14 cellular contexts compared by ENCODE assay signal in genomic region chr12:122839907-122840554, GRCh38. TPM values are rescaled to one million over a fixed set of nuclear protein-coding genes. Genes with fewer than 3 reads are reported as not detected.
DNase-seq lines count a peak whose midpoint lies in the region; ATAC-seq, FAIRE-seq and TF ChIP-seq lines count a peak whose summit lies in the region.
"Had no signal": no experiment of that assay in that cellular context is flagged by ENCODE, and none has a peak within 500 bp of the region (broad histone marks: within the 10 kb centered on the region; RNA-seq: fewer than 3 reads in every experiment).

No MANE protein-coding gene starts in this region.

- peak overlapping the region; percentile 14 for H3K4me3 Mint-ChIP-seq in neural crest cell

- FAIRE-seq in H1 (lab: Jason Lieb, UNC) = no peak

- H3K56ac ChIP-seq in IMR-90 (ENCODE audit: extremely low read depth, insufficient read depth, low read length) (no peak overlapping the region), H1 (replicated peaks; ENCODE audit: insufficient read length, low read depth, low read length) (no peak overlapping the region)

- peaks cover 26% of the 10 kb centered on the region for H3K27me3 Mint-ChIP-seq in neural crest cell (ENCODE audit: low read depth)

- H4K91ac ChIP-seq in IMR-90 (ENCODE audit: insufficient read depth, low read depth, low read length) (peak overlapping the region; percentile 85; the same call in 1 of the 2 replicates), H1 (replicated peaks; ENCODE audit: insufficient read length, low read length) (no peak overlapping the region)

- H3K79me2 ChIP-seq in H1 (ENCODE audit: control insufficient read depth in 1 of 2, insufficient read depth in 2 of 2, low read length in 2 of 2) = no peaks in the 10 kb centered on the region; a peak in 1 of 4 replicates

- peaks cover 25% of the 10 kb centered on the region for H3K9me1 ChIP-seq in IMR-90 (ENCODE audit: insufficient read depth, low read length)

- POLR2A ChIA-PET in IMR-90 (lab: Charles Lee; ENCODE audit: unreplicated experiment) = no interaction called here
- POLR2A ChIA-PET in H1 (lab: Charles Lee; ENCODE audit: partially characterized antibody) = no interaction called here

- WGBS in IMR-90 (ENCODE audit: extremely low coverage in 2 of 2, insufficient read length in 1 of 2), 2 experiments = 96% methylated on average over 4 of the region's 18 CpGs; no CpG with 5 or more reads in 1 of the 2 experiments
- WGBS in H1 (ENCODE audit: extremely low coverage in 1 of 2, insufficient coverage in 1 of 2, insufficient read length in 1 of 2, insufficient replicate concordance in 2 of 2, low coverage in 1 of 2, low lambda C conversion rate in 2 of 2, missing lambda C conversion rate in 1 of 2), 2 experiments = 95% methylated on average over 18 of the region's 18 CpGs; no CpG with 5 or more reads in 1 of the 2 experiments

- H3K36me3 Mint-ChIP-seq in neural crest cell (ENCODE audit: low read depth) = no peaks in the 10 kb centered on the region

- TF ChIP-seq CTCF in IMR-90 (conservative IDR thresholded peaks at IDR 0.05; ENCODE audit: low read depth, low read length) (no peak), H1 (IDR thresholded peaks at IDR 0.05; ENCODE audit: control extremely low read depth in 1 of 3, insufficient read depth in 1 of 3, low read depth in 1 of 3, low read length in 3 of 3) (no peak), neural crest cell (conservative IDR thresholded peaks at IDR 0.05) (no peak)

- BruUV-seq in IMR-90 (replicated peaks; lab: Mats Ljungman, UMichigan) = no TSS peak

- in situ Hi-C loops in IMR-90 (cut with MboI; ENCODE audit: low sequenced_read_pairs) = no loop called here

- 0 out of 2 replicates have a peak overlapping the region, but pooled peaks have one; percentile 87 for H2BK120ac ChIP-seq in IMR-90 (ENCODE audit: low read depth, low read length)
- no peak overlapping the region for H2BK120ac ChIP-seq in H1 (replicated peaks; ENCODE audit: low read depth, low read length)

- H4K8ac ChIP-seq in IMR-90 (ENCODE audit: low read depth in 2 of 2, low read length in 2 of 2) (no peak overlapping the region), H1 (ENCODE audit: extremely low read depth, insufficient read depth, low read length) (no peak overlapping the region)

- H3K9me3 Mint-ChIP-seq in neural crest cell = no peaks in the 10 kb centered on the region

- H3K4me1 ChIP-seq in BLaER1 (peaks cover 82% of the 10 kb centered on the region), IMR-90 (ENCODE audit: control insufficient read depth, insufficient read depth, low read length) (peaks cover 22% of the 10 kb centered on the region), H1 (replicated peaks in 1 of 4; ENCODE audit: control insufficient read depth in 3 of 4, insufficient read depth in 4 of 4, low read length in 3 of 4) (peaks cover 2 to 16% (median 9%) of the 10 kb centered on the region in 4 experiments)

- H2AK9ac ChIP-seq in IMR-90 (replicated peaks; ENCODE audit: low read depth, low read length, poor library complexity) = peak overlapping the region; percentile 11

- H3K79me1 ChIP-seq in IMR-90 (ENCODE audit: low read depth in 1 of 2, low read length in 2 of 2) (peaks cover 14 to 52% of the 10 kb centered on the region in 2 experiments), H1 (ENCODE audit: low read depth, low read length) (peaks cover 14% of the 10 kb centered on the region; the same call in 1 of the 2 replicates)

- dilution Hi-C loops in IMR-90 (cut with HindIII; ENCODE audit: low sequenced_read_pairs, unreplicated experiment) = no loop called here

- peak overlapping the region; percentile 28; the same call in 1 of the 2 replicates for H3K14ac ChIP-seq in IMR-90 (replicated peaks; ENCODE audit: low read depth, low read length)
- no peak overlapping the region for H3K14ac ChIP-seq in H1 (ENCODE audit: insufficient read length)

- H2BK5ac ChIP-seq in IMR-90 (ENCODE audit: low read depth, low read length, poor library complexity, severe bottlenecking) = no peak overlapping the region
- no peak overlapping the region for H2BK5ac ChIP-seq in H1 (ENCODE audit: low read depth, low read length)

- ATAC-seq in IMR-90 (ENCODE audit: low read depth) (no peak), GM18511 (IDR thresholded peaks at IDR 0.05; ENCODE audit: unreplicated experiment) (no peak), GM18867 (IDR thresholded peaks at IDR 0.05; ENCODE audit: unreplicated experiment) (no peak)

- no peak for TF ChIP-seq EP300 in H1 (IDR thresholded peaks at IDR 0.05; ENCODE audit: borderline replicate concordance in 1 of 2, low read depth in 2 of 2, low read length in 2 of 2)

- peaks cover 5% of the 10 kb centered on the region; the same call in 1 of the 2 replicates for H3K23me2 ChIP-seq in H1 (ENCODE audit: low read depth, low read length)

- H3K4ac ChIP-seq in IMR-90 (ENCODE audit: low read depth, low read length) = peak overlapping the region; percentile 81
- no peak overlapping the region for H3K4ac ChIP-seq in H1 (replicated peaks; ENCODE audit: insufficient read length, low read depth, low read length)

- H2BK12ac ChIP-seq in H1 (ENCODE audit: low read depth, low read length) = no peak overlapping the region

- H3K27ac ChIP-seq in BLaER1 (peak overlapping the region; percentile 71; the same call in 1 of the 2 replicates), IMR-90 (ENCODE audit: insufficient read depth, low read length) (no peak overlapping the region), H1 (ENCODE audit: low read depth, low read length) (no peak overlapping the region)

- no peak overlapping the region for H3K27ac Mint-ChIP-seq in neural crest cell (ENCODE audit: unreplicated experiment)

- H2BK20ac ChIP-seq in IMR-90 (ENCODE audit: low read depth, low read length) (peak overlapping the region; percentile 57), H1 (ENCODE audit: low read length) (no peak overlapping the region)

- peaks cover 39% of the 10 kb centered on the region for H3K4me1 Mint-ChIP-seq in neural crest cell

- intact Hi-C loops in IMR-90 (cut with micrococcal nuclease) = no loop called here

- TF ChIP-seq RAD21 in IMR-90 (IDR thresholded peaks at IDR 0.05; ENCODE audit: low read length) (no peak), H1 (IDR thresholded peaks at IDR 0.05 in 1 of 2, conservative IDR thresholded peaks at IDR 0.05 in 1 of 2; ENCODE audit: low read depth in 2 of 2, low read length in 2 of 2) (no peak)

- no peak for DNase-seq in IMR-90
- DNase-seq in H1 (ENCODE audit: low read depth in 1 of 2, low spot score in 2 of 2) = no peak
- DNase-seq in neural crest cell (ENCODE audit: low read depth, low spot score) = no peak
- no peak for DNase-seq in occipital lobe (lab: John Stamatoyannopoulos, UW)
- DNase-seq in DMS153 treated with DMSO at 0.1 percent for 48 hours (lab: John Stamatoyannopoulos, UW; ENCODE audit: unreplicated experiment) = no peak
- DNase-seq: activated T-cell treated with anti-CD3 and anti-CD28 coated beads, Interleukin-2, amount 50 U/mL, for 48 hours; mesendoderm; NCI-H2029 treated with DMSO at 0.1 percent for 48 hours; NCI-H748 treated with DMSO at 0.1 percent for 48 hours; T-helper 1 cell had no signal

- no peak for TF ChIP-seq POLR2A in IMR-90 (IDR thresholded peaks at IDR 0.05; ENCODE audit: low read depth, low read length)
- TF ChIP-seq POLR2A in H1 (IDR thresholded peaks at IDR 0.05; ENCODE audit: control extremely low read depth in 1 of 2, low read depth in 2 of 2, low read length in 2 of 2) = no peak

- H2AFZ ChIP-seq in IMR-90 (replicated peaks; ENCODE audit: low read length, poor library complexity) (peak overlapping the region; percentile 37), H1 (ENCODE audit: low read length) (no peak overlapping the region)

- H3K4me3 ChIP-seq in BLaER1 (no peak overlapping the region), IMR-90 (ENCODE audit: insufficient read depth, low read depth, low read length) (no peak overlapping the region), H1 (ENCODE audit: extremely low read depth in 1 of 4, insufficient read depth in 2 of 4, low read depth in 3 of 4, low read length in 4 of 4) (no peak overlapping the region)
- H3K4me3 ChIP-seq: skin epidermis had no signal

- H3K18ac ChIP-seq in IMR-90 (ENCODE audit: low read depth, low read length) (no peak overlapping the region), H1 (ENCODE audit: extremely low read depth, low read length) (no peak overlapping the region)

- H3K9ac ChIP-seq in BLaER1 = 0 out of 2 replicates have a peak overlapping the region, but pooled peaks have one; percentile 41
- no peak overlapping the region for H3K9ac ChIP-seq in IMR-90 (ENCODE audit: low read depth, low read length)
- no peak overlapping the region for H3K9ac ChIP-seq in H1 (replicated peaks in 1 of 4; ENCODE audit: extremely low read depth in 1 of 4, low read depth in 3 of 4, low read length in 3 of 4)

- H3K23ac ChIP-seq in IMR-90 (ENCODE audit: low read depth, low read length) (peak overlapping the region; percentile 34; the same call in 1 of the 2 replicates), H1 (ENCODE audit: insufficient read length) (no peak overlapping the region)

- H3K4me2 ChIP-seq in BLaER1 (peak overlapping the region; percentile 96), IMR-90 (ENCODE audit: low read depth, low read length) (no peak overlapping the region), H1 (ENCODE audit: insufficient read depth in 1 of 2, low read depth in 2 of 2, low read length in 2 of 2) (no peak overlapping the region)

- peaks cover 37% of the 10 kb centered on the region for H3K36me3 ChIP-seq in BLaER1
- H3K36me3 ChIP-seq in IMR-90 (ENCODE audit: control insufficient read depth, insufficient read depth, low read length) = no peaks in the 10 kb centered on the region
- H3K36me3 ChIP-seq in H1 (ENCODE audit: control insufficient read depth in 2 of 4, insufficient read depth in 4 of 4, low read length in 3 of 4) = no peaks in the 10 kb centered on the region; a peak in 1 of 8 replicates

- H2BK15ac ChIP-seq in IMR-90 (ENCODE audit: low read depth, low read length) (peak overlapping the region; percentile 60; the same call in 1 of the 3 replicates), H1 (ENCODE audit: low read length) (no peak overlapping the region)

- no peaks in the 10 kb centered on the region for H3K27me3 ChIP-seq in BLaER1
- no peaks in the 10 kb centered on the region for H3K27me3 ChIP-seq in IMR-90 (ENCODE audit: control insufficient read depth, insufficient read depth, low read length)
- H3K27me3 ChIP-seq in H1 (replicated peaks in 1 of 4; ENCODE audit: control insufficient read depth in 3 of 4, extremely low read depth in 1 of 4, insufficient read depth in 3 of 4, low read length in 3 of 4) = peaks cover 2 to 26% (median 20%) of the 10 kb centered on the region in 4 experiments

- CTCF ChIA-PET in IMR-90 (lab: Yijun Ruan, JAX) = no interaction called here
- CTCF ChIA-PET in H1 (lab: Charles Lee; ENCODE audit: partially characterized antibody) = interaction anchor here (0.7 to 0.9 kb wide), 4 partner anchors 10 to 47 kb away, joined by 3 to 4 read pairs (median 4); no protein-coding TSS in a partner anchor

- H2AK5ac ChIP-seq in IMR-90 (ENCODE audit: low read depth, low read length) (peak overlapping the region; percentile 67; the same call in 1 of the 2 replicates), H1 (ENCODE audit: low read depth, low read length) (0 out of 2 replicates have a peak overlapping the region, but pooled peaks have one; percentile 28)

- no peak overlapping the region for H4K5ac ChIP-seq in IMR-90 (ENCODE audit: low read depth, low read length)
- H4K5ac ChIP-seq in H1 (ENCODE audit: insufficient read length, low read depth, low read length) = no peak overlapping the region

- no peaks in the 10 kb centered on the region for H3K9me3 ChIP-seq in BLaER1
- no peaks in the 10 kb centered on the region for H3K9me3 ChIP-seq in IMR-90 (ENCODE audit: control insufficient read depth, insufficient read depth, low read length)
- H3K9me3 ChIP-seq in H1 (ENCODE audit: insufficient read depth in 2 of 2, low read depth in 1 of 2, low read length in 1 of 2) = no peaks in the 10 kb centered on the region

- peaks cover 84% of the 10 kb centered on the region for H4K20me1 ChIP-seq in BLaER1
- H4K20me1 ChIP-seq in IMR-90 (ENCODE audit: insufficient read depth, low read length) = peaks cover 12% of the 10 kb centered on the region; the same call in 1 of the 2 replicates
- peaks cover 20 to 26% of the 10 kb centered on the region in 2 experiments for H4K20me1 ChIP-seq in H1 (replicated peaks in 1 of 2; ENCODE audit: control insufficient read depth in 1 of 2, insufficient read depth in 2 of 2, low read length in 2 of 2)

RNA-seq across cellular contexts. Expression of gene HIP1R, which starts 4.8 kb away (rescaled TPM):
- total RNA-seq in IMR-90 (2012; rRNA removed) = 9.7 and 13.8 TPM in 2 replicates
- 18.5 and 20.7 TPM in 2 replicates for polyA plus RNA-seq in IMR-90 (2012; rRNA removed)
- polyA plus RNA-seq in IMR-90 (2012; cell fraction: cytosol; rRNA removed) = 9.6 and 10.4 TPM in 2 replicates
- polyA plus RNA-seq in IMR-90 (2012; cell fraction: nucleus; rRNA removed; ENCODE audit: low replicate concordance) = 96.7 and 158 TPM in 2 replicates
- total RNA-seq in H1 (2021; fragmentation: NEBNext Ultra II Directional; extraction: Animal tissue kit (Norgen Biotek cat#: 25700)) = 14.5 and 14.7 TPM in 2 replicates
- polyA plus RNA-seq in H1 (2011; rRNA removed) = 11.2 and 16.1 TPM in 2 replicates
- polyA plus RNA-seq in H1 (2011; cell fraction: cytosol; rRNA removed) = 15.5 TPM
- 101 TPM for polyA plus RNA-seq in H1 (2011; cell fraction: nucleus; rRNA removed)
- polyA plus RNA-seq in H1 (2012, experiment 1 of 2) = 12.0 to 17.7 TPM (median 16.9 TPM) in 4 replicates
- polyA plus RNA-seq in H1 (2012, experiment 2 of 2) = 15.1 TPM
- 8.5 TPM for polyA plus RNA-seq in H1 (2013, experiment 1 of 2)
- 6.9 TPM for polyA plus RNA-seq in H1 (2013, experiment 2 of 2)
- polyA minus RNA-seq in H1 (2011; rRNA and poly(A)+ RNA removed) = 14.0 and 15.2 TPM in 2 replicates
- polyA minus RNA-seq in H1 (2011; cell fraction: cytosol; rRNA and poly(A)+ RNA removed) = 10.6 TPM
- 24.7 TPM for polyA minus RNA-seq in H1 (2011; cell fraction: nucleus; rRNA and poly(A)+ RNA removed)
- 20.7 and 23.2 TPM in 2 replicates for total RNA-seq in neural crest cell
- total RNA-seq in occipital lobe = 70.0 TPM

RNA-seq across cellular contexts. Expression of gene VPS37B, which starts 55.9 kb away (rescaled TPM):
- total RNA-seq in IMR-90 (2012; rRNA removed) (8.6 and 13.9 TPM in 2 replicates), neural crest cell (40.9 and 41.5 TPM in 2 replicates), occipital lobe (15.3 TPM)
- polyA plus RNA-seq in IMR-90 (2012; rRNA removed) (25.7 and 29.9 TPM in 2 replicates), H1 (2011; rRNA removed) (15.7 and 17.2 TPM in 2 replicates)
- 30.2 and 32.2 TPM in 2 replicates for polyA plus RNA-seq in IMR-90 (2012; cell fraction: cytosol; rRNA removed)
- 46.1 and 46.4 TPM in 2 replicates for polyA plus RNA-seq in IMR-90 (2012; cell fraction: nucleus; rRNA removed; ENCODE audit: low replicate concordance)
- 11.9 and 13.1 TPM in 2 replicates for total RNA-seq in H1 (2021; fragmentation: NEBNext Ultra II Directional; extraction: Animal tissue kit (Norgen Biotek cat#: 25700))
- 10.8 TPM for polyA plus RNA-seq in H1 (2011; cell fraction: cytosol; rRNA removed)
- polyA plus RNA-seq in H1 (2011; cell fraction: nucleus; rRNA removed) = 12.1 TPM
- polyA plus RNA-seq in H1 (2012, experiment 1 of 2) = 6.6 to 13.4 TPM (median 11.1 TPM) in 4 replicates
- 12.1 TPM for polyA plus RNA-seq in H1 (2012, experiment 2 of 2)
- 7.0 TPM for polyA plus RNA-seq in H1 (2013, experiment 1 of 2)
- polyA plus RNA-seq in H1 (2013, experiment 2 of 2) = 7.9 TPM
- polyA minus RNA-seq in H1 (2011; rRNA and poly(A)+ RNA removed) = 4.0 and 5.7 TPM in 2 replicates
- polyA minus RNA-seq in H1 (2011; cell fraction: cytosol; rRNA and poly(A)+ RNA removed) = 8.7 TPM
- polyA minus RNA-seq in H1 (2011; cell fraction: nucleus; rRNA and poly(A)+ RNA removed) = 7.7 TPM
